Comparison of ENCODE assay signal across 27 cellular contexts in genomic region chr15:82036461-82036860, GRCh38.
"Had no signal": no experiment of that assay in that cellular context is flagged by ENCODE, and none has a peak within 500 bp of the region (broad histone marks: within the 10 kb centered on the region; RNA-seq: fewer than 3 reads in every experiment).

No MANE protein-coding gene starts in this region.

- H3K4me3 ChIP-seq: neural progenitor cell, ovary, psoas muscle, right lobe of liver, sigmoid colon, stomach, thoracic aorta, thyroid gland, tibial nerve, upper lobe of left lung, vagina had no signal

- H3K27ac Mint-ChIP-seq: nephron; neural progenitor cell; progenitor cell of endocrine pancreas; stimulated activated effector memory CD8-positive, alpha-beta T cell treated with anti-CD3 and anti-CD28 coated beads, Interleukin-12 subunit alpha, Interleukin-12 subunit beta, amount 100 ng/mL, for 72 hours; stimulated activated naive B cell treated with anti-CD40 and anti-IgM and Interleukin-4, amounts not matched to agents 10 μg/mL and 1 μg/mL and 100 μg/mL, for 72 hours; stimulated activated naive CD8-positive, alpha-beta T cell treated with anti-CD3 and anti-CD28 coated beads, Interleukin-15, Interleukin-2, amounts not matched to agents 100 ng/mL and 50 ng/mL, for 24 hours had no signal

- H2AFZ ChIP-seq: neural progenitor cell, parathyroid adenoma had no signal

- H3K27me3 ChIP-seq: neural progenitor cell, ovary, right lobe of liver, sigmoid colon, stomach, thyroid gland, tibial nerve, upper lobe of left lung, vagina had no signal

- H3K9me3 Mint-ChIP-seq: nephron; neural progenitor cell; stimulated activated effector memory CD8-positive, alpha-beta T cell treated with anti-CD3 and anti-CD28 coated beads, Interleukin-12 subunit alpha, Interleukin-12 subunit beta, amount 100 ng/mL, for 72 hours; stimulated activated naive B cell treated with anti-CD40 and anti-IgM and Interleukin-4, amounts not matched to agents 10 μg/mL and 1 μg/mL and 100 μg/mL, for 72 hours; stimulated activated naive CD8-positive, alpha-beta T cell treated with anti-CD3 and anti-CD28 coated beads, Interleukin-15, Interleukin-2, amounts not matched to agents 100 ng/mL and 50 ng/mL, for 24 hours had no signal

- DNase-seq: occipital lobe; ovary; psoas muscle; right cardiac atrium; right lobe of liver; sigmoid colon; small intestine; stimulated activated CD4-positive, alpha-beta T cell treated with anti-CD3 and anti-CD28 coated beads, Interleukin-15, amount 100 ng/mL, for 24 hours; stimulated activated CD4-positive, alpha-beta T cell treated with anti-CD3 and anti-CD28 coated beads, Interleukin-2, amount 100 ng/mL, for 24 hours; stimulated activated CD4-positive, alpha-beta T cell treated with anti-CD3 and anti-CD28 coated beads, Interleukin-2, amount 100 ng/mL, for 48 hours; stimulated activated CD4-positive, alpha-beta T cell treated with anti-CD3 and anti-CD28 coated beads, Interleukin-4, amount 100 ng/mL, for 24 hours; stimulated activated naive B cell treated with anti-CD40 and anti-IgM and Interleukin-4, amounts not matched to agents 10 μg/mL and 1 μg/mL and 100 μg/mL, for 72 hours; stimulated activated naive CD4-positive, alpha-beta T cell treated with Interleukin-2 at 50 U/mL for 16 hours; stomach; thyroid gland; trophoblast cell; upper lobe of left lung had no signal

- H3K4me1 Mint-ChIP-seq: stimulated activated effector memory CD8-positive, alpha-beta T cell treated with anti-CD3 and anti-CD28 coated beads, Interleukin-12 subunit alpha, Interleukin-12 subunit beta, amount 100 ng/mL, for 72 hours; stimulated activated naive B cell treated with anti-CD40 and anti-IgM and Interleukin-4, amounts not matched to agents 10 μg/mL and 1 μg/mL and 100 μg/mL, for 72 hours had no signal

- H3K36me3 ChIP-seq: neural progenitor cell, ovary, right lobe of liver, sigmoid colon, stomach, thoracic aorta, thyroid gland, tibial nerve, upper lobe of left lung, vagina had no signal

- H3K4me1 ChIP-seq: parathyroid adenoma, thyroid gland, tibial nerve had no signal

- FAIRE-seq: small intestine, urothelium cell line had no signal

- H3K79me2 ChIP-seq: parathyroid adenoma had no signal

- H3K36me3 Mint-ChIP-seq: stimulated activated effector memory CD8-positive, alpha-beta T cell treated with anti-CD3 and anti-CD28 coated beads, Interleukin-12 subunit alpha, Interleukin-12 subunit beta, amount 100 ng/mL, for 72 hours; stimulated activated naive B cell treated with anti-CD40 and anti-IgM and Interleukin-4, amounts not matched to agents 10 μg/mL and 1 μg/mL and 100 μg/mL, for 72 hours had no signal

- H3K4me3 Mint-ChIP-seq: nephron; neural progenitor cell; stimulated activated effector memory CD8-positive, alpha-beta T cell treated with anti-CD3 and anti-CD28 coated beads, Interleukin-12 subunit alpha, Interleukin-12 subunit beta, amount 100 ng/mL, for 72 hours; stimulated activated naive B cell treated with anti-CD40 and anti-IgM and Interleukin-4, amounts not matched to agents 10 μg/mL and 1 μg/mL and 100 μg/mL, for 72 hours; stimulated activated naive CD8-positive, alpha-beta T cell treated with anti-CD3 and anti-CD28 coated beads, Interleukin-15, Interleukin-2, amounts not matched to agents 100 ng/mL and 50 ng/mL, for 24 hours had no signal

- H3K27ac ChIP-seq: neural progenitor cell, ovary, parathyroid adenoma, psoas muscle, right lobe of liver, sigmoid colon, stomach, thoracic aorta, thyroid gland, tibial nerve, upper lobe of left lung, vagina had no signal

- H3K9me3 ChIP-seq: ovary, psoas muscle, right lobe of liver, sigmoid colon, stomach, thoracic aorta, thyroid gland, tibial nerve, upper lobe of left lung, vagina had no signal

- ATAC-seq: psoas muscle; right cardiac atrium; right lobe of liver; stimulated activated effector memory CD8-positive, alpha-beta T cell treated with anti-CD3 and anti-CD28 coated beads, Interleukin-12 subunit alpha, Interleukin-12 subunit beta, amount 100 ng/mL, for 72 hours; stimulated activated naive B cell treated with anti-CD40 and anti-IgM and Interleukin-4, amounts not matched to agents 10 μg/mL and 1 μg/mL and 100 μg/mL, for 72 hours had no signal

- H3K9ac ChIP-seq: neural progenitor cell, parathyroid adenoma had no signal

- H3K4me2 ChIP-seq: neural progenitor cell had no signal

- H3K27me3 Mint-ChIP-seq: progenitor cell of endocrine pancreas; stimulated activated naive B cell treated with anti-CD40 and anti-IgM and Interleukin-4, amounts not matched to agents 10 μg/mL and 1 μg/mL and 100 μg/mL, for 72 hours; stimulated activated naive CD8-positive, alpha-beta T cell treated with anti-CD3 and anti-CD28 coated beads, Interleukin-15, Interleukin-2, amounts not matched to agents 100 ng/mL and 50 ng/mL, for 24 hours had no signal
